In genomic region chr15:88274534-88275460, GRCh38 we compare ENCODE assay signal across 8 cellular contexts. TPM values are rescaled to one million over a fixed set of nuclear protein-coding genes. Genes with fewer than 3 reads are reported as not detected.
A peak's percentile ranks its signal among the peaks of the same experiment; 100 is the strongest.
DNase-seq lines count a peak whose midpoint lies in the region; ATAC-seq, FAIRE-seq and TF ChIP-seq lines count a peak whose summit lies in the region.

No MANE protein-coding gene starts in this region.

- H3K4me2 ChIP-seq in PC-9: no peak overlapping the region

- H3K79me2 ChIP-seq in PC-9 (ENCODE audit: low read depth): no peaks in the 10 kb centered on the region

- no peaks in the 10 kb centered on the region for H3K36me3 ChIP-seq in PC-9 (ENCODE audit: low read depth)

- no peaks in the 10 kb centered on the region for H3K9me3 ChIP-seq in PC-9 (ENCODE audit: insufficient read depth, low read depth)

- ATAC-seq in HG03139 (IDR thresholded peaks at IDR 0.05; ENCODE audit: unreplicated experiment) (peak; percentile 90), HG03108 (IDR thresholded peaks at IDR 0.05; ENCODE audit: unreplicated experiment) (no peak)

- peaks cover 50% of the 10 kb centered on the region; the same call in 1 of the 2 replicates for H3K27me3 ChIP-seq in PC-9 (ENCODE audit: insufficient read depth, low read depth)

- H2AFZ ChIP-seq in PC-9: no peak overlapping the region

- peak; percentile 9 to 28 for DNase-seq in AML-193 (lab: John Stamatoyannopoulos, UW)
- DNase-seq in GM18507 (ENCODE audit: extremely low spot score, insufficient read length, low read depth): peak; percentile 54
- peak in 1 of 2 experiments; percentile 25 for DNase-seq in PC-9
- peak; percentile 22 for DNase-seq in activated gamma-delta T cell treated with anti-CD3 and anti-CD28 coated beads, Interleukin-2, amount 50 U/mL, for 16 hours (ENCODE audit: low read depth)
- DNase-seq in globus pallidus (ENCODE audit: low spot score): peak; percentile 66
- DNase-seq in posterior vena cava (ENCODE audit: low spot score): peak; percentile 86

- H3F3A ChIP-seq in PC-9 (ENCODE audit: insufficient read depth, low read depth): no peaks in the 10 kb centered on the region

- no peaks in the 10 kb centered on the region for H3K9me2 ChIP-seq in PC-9 (ENCODE audit: insufficient read depth)

- H3K27ac ChIP-seq in PC-9: no peak overlapping the region

- H3K4me3 ChIP-seq in PC-9: no peak overlapping the region

- POLR2A ChIA-PET in PC-9 (lab: Charles Lee; ENCODE audit: unreplicated experiment): no interaction called here

- CTCF ChIA-PET in PC-9 (lab: Charles Lee): no interaction called here

- no peaks in the 10 kb centered on the region for H3K4me1 ChIP-seq in PC-9 (replicated peaks; ENCODE audit: insufficient read depth)

- BruUV-seq in PC-9 (replicated peaks; lab: Mats Ljungman, UMichigan): no TSS peak

- H4K20me1 ChIP-seq in PC-9 (ENCODE audit: insufficient read depth): no peaks in the 10 kb centered on the region

- intact Hi-C loops in PC-9 (cut with micrococcal nuclease; ENCODE audit: unreplicated experiment) (no loop called here), posterior vena cava (cut with DNase I) (no loop called here)

- FAIRE-seq in GM18507 (lab: Jason Lieb, UNC): peak; percentile 66

- peak; percentile 80 for TF ChIP-seq CTCF in PC-9 (conservative IDR thresholded peaks at IDR 0.05)

RNA-seq across cellular contexts. Expression of gene NTRK3, which starts 18.3 kb away (rescaled TPM):
- total RNA-seq in PC-9 (2021) (not detected in 2 replicates), posterior vena cava (10 to 100 TPM; 34.3 to 94.1 TPM)

Comparison
In these comparisons a context has a peak if more than half of its experiments do, and no peak if none do; other contexts are left out.
1. RNA of gene NTRK3, which starts 18.3 kb away (total RNA-seq): 34.3 to 94.1 TPM in posterior vena cava; not detected in PC-9; every median in the first group is over 10 times any median in the second.